In the genomic region with DNA sequence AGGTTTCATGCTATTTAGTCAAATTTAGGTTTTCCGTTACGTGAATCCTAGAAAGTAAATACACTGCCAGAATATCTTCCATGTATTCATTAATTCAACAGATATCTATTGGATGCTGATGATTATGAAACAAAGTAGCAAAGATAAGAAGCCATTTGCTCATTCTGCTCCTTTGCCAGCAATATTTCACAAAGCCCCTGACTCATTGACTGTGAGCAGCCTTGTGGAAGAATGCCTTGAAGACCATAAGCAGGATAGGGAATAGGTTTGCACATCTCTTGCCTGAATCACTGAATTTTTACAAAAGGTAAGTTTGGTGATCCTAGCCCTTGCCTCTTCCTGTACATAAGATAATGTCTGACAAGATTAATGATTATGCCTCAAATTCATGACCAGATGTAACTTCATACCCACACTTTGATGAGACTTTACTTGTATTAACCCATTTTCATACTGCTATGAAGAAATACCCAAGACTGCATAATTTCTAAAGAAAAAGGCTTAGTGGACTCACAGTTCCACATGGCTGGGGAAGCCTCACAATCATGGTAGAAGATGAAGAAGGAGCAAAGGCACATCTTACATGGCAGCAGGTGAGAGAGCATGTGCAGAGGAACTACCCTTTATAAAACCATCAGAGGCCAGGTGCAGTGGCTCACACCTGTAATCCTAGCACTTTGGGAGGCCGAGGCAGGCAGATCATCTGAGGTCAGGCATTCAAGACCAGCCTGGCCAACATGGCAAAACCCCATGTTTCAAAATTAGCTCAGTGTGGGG, we compare ENCODE assay signal across 10 cellular contexts. TPM values are rescaled to one million over a fixed set of nuclear protein-coding genes. Genes with fewer than 3 reads are reported as not detected.
A peak's percentile ranks its signal among the peaks of the same experiment; 100 is the strongest.
DNase-seq lines count a peak whose midpoint lies in the region; ATAC-seq and TF ChIP-seq lines count a peak whose summit lies in the region.
"Had no signal": no experiment of that assay in that cellular context is flagged by ENCODE, and none has a peak within 500 bp of the region (broad histone marks: within the 10 kb centered on the region; RNA-seq: fewer than 3 reads in every experiment).

No MANE protein-coding gene starts in this region.

- peaks cover 30% of the 10 kb centered on the region for H3K36me3 Mint-ChIP-seq in CD4-positive, alpha-beta T cell (ENCODE audit: low read depth)
- peaks cover 20% of the 10 kb centered on the region for H3K36me3 Mint-ChIP-seq in mesothelial cell of epicardium

- POLR2A ChIA-PET in CD4-positive, alpha-beta T cell (lab: Charles Lee) = interaction anchor here (1.8 to 2.5 kb wide), 2 partner anchors 60 to 92 kb away, joined by 8 to 21 read pairs; a partner anchor contains a TSS

- CTCF ChIA-PET in CD4-positive, alpha-beta T cell (lab: Charles Lee) = no interaction called here

- H3K27me3 Mint-ChIP-seq in CD4-positive, alpha-beta T cell = no peaks in the 10 kb centered on the region
- H3K27me3 Mint-ChIP-seq in mesothelial cell of epicardium (ENCODE audit: low read depth) = no peaks in the 10 kb centered on the region

- H3K9me3 Mint-ChIP-seq in CD4-positive, alpha-beta T cell = no peaks in the 10 kb centered on the region
- H3K9me3 Mint-ChIP-seq in mesothelial cell of epicardium = peaks cover 8% of the 10 kb centered on the region

- H3K27me3 ChIP-seq in CD4-positive, alpha-beta T cell (ENCODE audit: control insufficient read depth, insufficient read depth, low read length) = no peaks in the 10 kb centered on the region

- peak overlapping the region; percentile 31 for H3K27ac Mint-ChIP-seq in CD4-positive, alpha-beta T cell
- no peak overlapping the region for H3K27ac Mint-ChIP-seq in mesothelial cell of epicardium

- no peak overlapping the region for H3K4me3 ChIP-seq in astrocyte of the spinal cord (ENCODE audit: low read depth, low read length)

- H3K9me3 ChIP-seq in CD4-positive, alpha-beta T cell (ENCODE audit: control insufficient read depth, low read length) = no peaks in the 10 kb centered on the region

- DNase-seq in CD4-positive, alpha-beta T cell = no peak
- DNase-seq in HS-5 (ENCODE audit: low read depth) (peak; percentile 75), astrocyte of the spinal cord (ENCODE audit: low read depth, low spot score) (peak; percentile 20), mesothelial cell of epicardium (ENCODE audit: low spot score in 2 of 2, unreplicated experiment in 2 of 2) (no peak), NCI-H524 treated with DMSO at 0.1 percent for 48 hours (lab: John Stamatoyannopoulos, UW) (no peak), HUDEP-2 (lab: John Stamatoyannopoulos, UW; ENCODE audit: unreplicated experiment in 76 of 76) (no peak)
- DNase-seq: activated CD4-positive, alpha-beta T cell treated with anti-CD3 and anti-CD28 coated beads for 48 hours; right cardiac atrium had no signal

- peak overlapping the region; percentile 84 for H3K4me3 Mint-ChIP-seq in CD4-positive, alpha-beta T cell
- peak overlapping the region; percentile 53 for H3K4me3 Mint-ChIP-seq in mesothelial cell of epicardium

- intact Hi-C loops in CD4-positive, alpha-beta T cell (cut with DNase I, micrococcal nuclease) = loop anchor here in 1 of 2 experiments (5.0 kb wide), 2 partner anchors 196 to 461 kb away; a partner anchor contains a TSS

- ATAC-seq in CD4-positive, alpha-beta T cell (ENCODE audit: poor library complexity) = no peak
- ATAC-seq in GM21390 (IDR thresholded peaks at IDR 0.05; ENCODE audit: unreplicated experiment) = no peak
- no peak for ATAC-seq in GM21825 (IDR thresholded peaks at IDR 0.05; ENCODE audit: unreplicated experiment)
- ATAC-seq: right cardiac atrium had no signal

- in situ Hi-C loops in astrocyte of the spinal cord (cut with HindIII; ENCODE audit: low sequenced_read_pairs) = no loop called here

- no peak for TF ChIP-seq CTCF in CD4-positive, alpha-beta T cell (IDR thresholded peaks at IDR 0.05)
- no peak for TF ChIP-seq CTCF in astrocyte of the spinal cord (IDR thresholded peaks at IDR 0.05; ENCODE audit: low read depth, low read length)
- TF ChIP-seq CTCF in mesothelial cell of epicardium (IDR thresholded peaks at IDR 0.05; ENCODE audit: unreplicated experiment) = no peak

- H3K27ac ChIP-seq in CD4-positive, alpha-beta T cell (ENCODE audit: low read depth, low read length) = no peak overlapping the region

- peaks cover 45% of the 10 kb centered on the region for H3K4me1 Mint-ChIP-seq in CD4-positive, alpha-beta T cell (ENCODE audit: low read depth)
- H3K4me1 Mint-ChIP-seq in mesothelial cell of epicardium = peaks cover 19% of the 10 kb centered on the region

RNA-seq across cellular contexts. Expression of a gene that starts 1.6 kb away (rescaled TPM):
- 10 to 100 TPM; 10.1 to 10.3 TPM for total RNA-seq in CD4-positive, alpha-beta T cell
- 13.6 to 16.8 TPM (median 15.6 TPM) in 3 replicates for total RNA-seq in mesothelial cell of epicardium

Comparison
In these comparisons a context has a peak if more than half of its experiments do, and no peak if none do; other contexts are left out.
1. DNase-seq: peak in HS-5 (single experiment) and astrocyte of the spinal cord (single experiment); none in CD4-positive, alpha-beta T cell (0 of 10), mesothelial cell of epicardium (0 of 2), NCI-H524 treated with DMSO at 0.1 percent for 48 hours (single experiment) and HUDEP-2 (0 of 76).